Comparison of ENCODE assay signal across 15 cellular contexts in genomic region chr3:188690076-188690475, GRCh38.
"Had no signal": no experiment of that assay in that cellular context is flagged by ENCODE, and none has a peak within 500 bp of the region (broad histone marks: within the 10 kb centered on the region; RNA-seq: fewer than 3 reads in every experiment).

No MANE protein-coding gene starts in this region.

- DNase-seq: activated CD4-positive, alpha-beta T cell treated with anti-CD3 and anti-CD28 coated beads, Interleukin-2, amount 50 U/mL, for 48 hours; activated gamma-delta T cell treated with Interleukin-2 at 50 U/mL for 16 hours; effector memory CD8-positive, alpha-beta T cell; foreskin keratinocyte; glutamatergic neuron; hypothalamus; left ventricle myocardium superior; naive thymus-derived CD4-positive, alpha-beta T cell; stimulated activated naive CD4-positive, alpha-beta T cell; transverse colon had no signal

- H3K27ac Mint-ChIP-seq: activated naive CD4-positive, alpha-beta T cell treated with anti-CD3 and anti-CD28 coated beads, Interleukin-2, amount 50 U/mL, for 72 hours; effector memory CD8-positive, alpha-beta T cell; memory B cell; naive thymus-derived CD4-positive, alpha-beta T cell had no signal

- H3K9me3 Mint-ChIP-seq: activated T-helper 1 cell treated with anti-CD3 and anti-CD28 coated beads, Interleukin-12 subunit alpha, Interleukin-12 subunit beta, Interleukin-2, Interleukin-4 antibody, amounts not matched to agents 30 ng/mL and 10 ng/mL and 1 ng/mL, durations not matched to agents 14 hours and 24 hours and 36 hours; effector memory CD8-positive, alpha-beta T cell; memory B cell had no signal

- ATAC-seq: effector memory CD8-positive, alpha-beta T cell; foreskin keratinocyte; naive thymus-derived CD4-positive, alpha-beta T cell had no signal

- H2AFZ ChIP-seq: parathyroid adenoma had no signal

- H3K9ac ChIP-seq: parathyroid adenoma had no signal

- H3K4me1 ChIP-seq: foreskin keratinocyte had no signal

- H3K4me3 Mint-ChIP-seq: activated T-helper 1 cell treated with anti-CD3 and anti-CD28 coated beads, Interleukin-12 subunit alpha, Interleukin-12 subunit beta, Interleukin-2, Interleukin-4 antibody, amounts not matched to agents 30 ng/mL and 10 ng/mL and 1 ng/mL, durations not matched to agents 14 hours and 24 hours and 36 hours; effector memory CD8-positive, alpha-beta T cell; memory B cell; naive thymus-derived CD4-positive, alpha-beta T cell had no signal

- H3K36me3 ChIP-seq: transverse colon, vagina had no signal

- H3K4me3 ChIP-seq: transverse colon, vagina had no signal

- H3K79me2 ChIP-seq: parathyroid adenoma had no signal

- H3K27me3 Mint-ChIP-seq: effector memory CD8-positive, alpha-beta T cell; memory B cell; naive thymus-derived CD4-positive, alpha-beta T cell had no signal

- H3K9me3 ChIP-seq: transverse colon, vagina had no signal

- H3K27me3 ChIP-seq: foreskin keratinocyte, transverse colon, vagina had no signal

- H3K27ac ChIP-seq: foreskin keratinocyte, parathyroid adenoma had no signal
